In the genomic region with DNA sequence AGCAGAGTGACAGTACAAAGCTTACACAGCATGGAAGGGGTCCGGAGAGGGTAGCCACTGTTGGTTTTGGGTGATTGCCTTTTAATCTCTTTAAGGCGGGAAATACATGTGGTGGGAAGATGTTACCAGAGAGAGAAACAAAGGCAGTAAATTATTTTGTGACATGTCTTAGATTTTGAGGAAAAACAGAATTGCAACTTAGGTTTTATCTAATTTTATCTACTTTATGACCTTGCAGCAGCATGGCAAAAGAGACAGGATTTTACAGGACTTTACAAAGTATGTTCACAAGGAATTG, we compare ENCODE assay signal across 9 cellular contexts. TPM values are rescaled to one million over a fixed set of nuclear protein-coding genes. Genes with fewer than 3 reads are reported as not detected.
A peak's percentile ranks its signal among the peaks of the same experiment; 100 is the strongest.
DNase-seq lines count a peak whose midpoint lies in the region; ATAC-seq and TF ChIP-seq lines count a peak whose summit lies in the region.
"Had no signal": no experiment of that assay in that cellular context is flagged by ENCODE, and none has a peak within 500 bp of the region (broad histone marks: within the 10 kb centered on the region; RNA-seq: fewer than 3 reads in every experiment).

No MANE protein-coding gene starts in this region.

- TF ChIP-seq POLR2A in sigmoid colon (IDR thresholded peaks at IDR 0.05), result no peak

- DNase-seq in activated B cell treated with CpG ODN at 0.5 μM for 24 hours (no peak), fibroblast of villous mesenchyme (ENCODE audit: low read depth) (no peak), sigmoid colon (no peak), germinal center (ENCODE audit: low spot score) (no peak), RKO (ENCODE audit: low spot score) (no peak)
- no peak for DNase-seq in activated effector memory CD4-positive, alpha-beta T cell treated with Interleukin-2 at 50 U/mL for 16 hours
- no peak for DNase-seq in activated CD8-positive, alpha-beta memory T cell treated with anti-CD3 and anti-CD28 coated beads, Interleukin-2, amount 50 U/mL, for 4 hours

- H3K4me1 ChIP-seq in sigmoid colon, result peaks cover 0 to 61% (median 28%) of the 10 kb centered on the region in 4 donors

- intact Hi-C loops in activated B cell treated with CpG ODN at 0.5 μM for 24 hours (cut with micrococcal nuclease) (loop anchor here (1.0 to 5.0 kb wide), 5 partner anchors 8 to 208 kb away; a partner anchor contains a TSS), sigmoid colon (cut with DNase I) (loop anchor here (2.0 to 10.0 kb wide), 5 partner anchors 47 to 195 kb away; a partner anchor contains a TSS)

- H3K4me1 Mint-ChIP-seq in activated B cell treated with CpG ODN at 0.5 μM for 24 hours, result peaks cover 58% of the 10 kb centered on the region

- H3K9me3 Mint-ChIP-seq in activated B cell treated with CpG ODN at 0.5 μM for 24 hours, result no peaks in the 10 kb centered on the region

- no peaks in the 10 kb centered on the region for H3K27me3 Mint-ChIP-seq in activated B cell treated with CpG ODN at 0.5 μM for 24 hours

- H3K27me3 ChIP-seq in sigmoid colon, result no peaks in the 10 kb centered on the region
- H3K27me3 ChIP-seq: SJSA1 had no signal

- CTCF ChIA-PET in activated B cell treated with CpG ODN at 0.5 μM for 24 hours (lab: Charles Lee), result interaction anchor here (1.0 to 1.7 kb wide), 4 partner anchors 8 to 59 kb away, joined by 3 to 6 read pairs (median 4); no protein-coding TSS in a partner anchor

- WGBS in sigmoid colon, 2 donors, result 37 to 49% methylated on average over 2 of the region's 2 CpGs

- ATAC-seq in activated B cell treated with CpG ODN at 0.5 μM for 24 hours (ENCODE audit: low read depth), result no peak

- no peaks in the 10 kb centered on the region for H3K36me3 ChIP-seq in sigmoid colon
- H3K36me3 ChIP-seq: SJSA1 had no signal

- TF ChIP-seq CTCF in activated B cell treated with CpG ODN at 0.5 μM for 24 hours (IDR thresholded peaks at IDR 0.05) (no peak), fibroblast of villous mesenchyme (IDR thresholded peaks at IDR 0.05; ENCODE audit: insufficient read depth, low read depth, low read length) (no peak), sigmoid colon (IDR thresholded peaks at IDR 0.05) (no peak)

- no peaks in the 10 kb centered on the region for H3K9me3 ChIP-seq in sigmoid colon
- H3K9me3 ChIP-seq: SJSA1 had no signal

- peak overlapping the region; percentile 76 to 86 (median 80) for H3K27ac ChIP-seq in sigmoid colon
- H3K27ac ChIP-seq: SJSA1 had no signal

- POLR2A ChIA-PET in activated B cell treated with CpG ODN at 0.5 μM for 24 hours (lab: Charles Lee), result interaction anchor here (0.9 to 3.2 kb wide), 5 partner anchors 21 to 102 kb away, joined by 3 to 15 read pairs (median 10); a partner anchor contains a TSS

- TF ChIP-seq EP300 in sigmoid colon (IDR thresholded peaks at IDR 0.05), result no peak

- peak overlapping the region; percentile 54; the same call in 1 of the 2 replicates for H3K4me3 ChIP-seq in GM08714 (ENCODE audit: low read length)
- H3K4me3 ChIP-seq in fibroblast of villous mesenchyme (ENCODE audit: low read depth, low read length), result peak overlapping the region; percentile 67
- H3K4me3 ChIP-seq in sigmoid colon, result peak overlapping the region; percentile 28 to 55 (median 42)

- H3K36me3 Mint-ChIP-seq in activated B cell treated with CpG ODN at 0.5 μM for 24 hours (ENCODE audit: low read depth), result peaks cover 3% of the 10 kb centered on the region

- peak overlapping the region; percentile 98 for H3K27ac Mint-ChIP-seq in activated B cell treated with CpG ODN at 0.5 μM for 24 hours

- H3K4me3 Mint-ChIP-seq in activated B cell treated with CpG ODN at 0.5 μM for 24 hours, result peak overlapping the region; percentile 99

RNA-seq across cellular contexts. Expression of a gene that starts 1.9 kb away (rescaled TPM):
- total RNA-seq in activated B cell treated with CpG ODN at 0.5 μM for 24 hours (112 and 125 TPM in 2 replicates), fibroblast of villous mesenchyme (38.4 and 107 TPM in 2 replicates), sigmoid colon (100 to 1,000 TPM in 3 of 4 donors, 10 to 100 TPM in 1; 79.8 to 187 (median 141) TPM)
- 100 to 1,000 TPM in 2 of 3 donors, 10 to 100 TPM in 1; 73.3 to 461 (median 164) TPM for polyA plus RNA-seq in sigmoid colon

RNA-seq across cellular contexts. Expression of a gene that starts 4.3 kb away (rescaled TPM):
- total RNA-seq in activated B cell treated with CpG ODN at 0.5 μM for 24 hours (21.2 and 25.3 TPM in 2 replicates), fibroblast of villous mesenchyme (76.4 and 117 TPM in 2 replicates), sigmoid colon (10 to 100 TPM; 82.4 to 94.2 (median 92.6) TPM)
- polyA plus RNA-seq in sigmoid colon, result 100 to 1,000 TPM in 1 of 3 donors, 10 to 100 TPM in 2; 41.2 to 580 (median 58.9) TPM

RNA-seq across cellular contexts. Expression of a gene that starts 10.2 kb away (rescaled TPM):
- total RNA-seq in activated B cell treated with CpG ODN at 0.5 μM for 24 hours, result not detected in 2 replicates
- total RNA-seq in fibroblast of villous mesenchyme, result not detected in 2 replicates
- total RNA-seq in sigmoid colon, result not detected
- not detected for polyA plus RNA-seq in sigmoid colon
- total RNA-seq: SJSA1 had no signal

RNA-seq across cellular contexts. Expression of a gene that starts 11.2 kb away (rescaled TPM):
- 14.8 and 17.0 TPM in 2 replicates for total RNA-seq in activated B cell treated with CpG ODN at 0.5 μM for 24 hours
- total RNA-seq in fibroblast of villous mesenchyme, result 83.3 and 94.1 TPM in 2 replicates
- 100 to 1,000 TPM; 278 to 463 (median 291) TPM for total RNA-seq in sigmoid colon
- polyA plus RNA-seq in sigmoid colon, result 1,000 to 10,000 TPM in 1 of 3 donors, 100 to 1,000 TPM in 2; 116 to 1,104 (median 383) TPM

RNA-seq across cellular contexts. Expression of a gene that starts 20.6 kb away (rescaled TPM):
- total RNA-seq in activated B cell treated with CpG ODN at 0.5 μM for 24 hours (62.3 and 74.1 TPM in 2 replicates), fibroblast of villous mesenchyme (7.8 and 10.6 TPM in 2 replicates), sigmoid colon (10 to 100 TPM; 11.4 to 15.3 (median 13.6) TPM)
- polyA plus RNA-seq in sigmoid colon, result 10 to 100 TPM in 1 of 3 donors, 1 to 10 TPM in 2; 1.6 to 68.0 (median 3.6) TPM
